17 cellular contexts compared by ENCODE assay signal in the genomic region with DNA sequence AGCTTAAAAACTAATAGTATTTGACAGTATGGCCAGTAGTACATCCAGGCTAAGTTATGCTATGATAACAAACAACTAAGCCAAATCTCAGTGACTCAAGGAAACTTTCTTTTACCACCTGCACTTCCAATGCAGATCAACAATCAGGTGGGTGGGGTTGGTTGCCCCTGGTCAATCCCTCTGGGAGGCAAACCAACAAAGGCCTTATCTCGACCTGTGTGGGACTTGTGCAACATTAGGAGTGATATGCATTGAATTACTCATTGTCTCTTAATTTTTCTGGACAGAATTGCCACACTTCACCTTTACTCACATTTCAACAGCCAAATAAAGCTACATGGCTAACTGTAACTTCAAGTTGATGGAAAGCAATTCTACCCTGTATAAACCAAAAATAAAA.
"Had no signal": no experiment of that assay in that cellular context is flagged by ENCODE, and none has a peak within 500 bp of the region (broad histone marks: within the 10 kb centered on the region; RNA-seq: fewer than 3 reads in every experiment).

No MANE protein-coding gene starts in this region.

- H3K36me3 Mint-ChIP-seq: brain; naive thymus-derived CD4-positive, alpha-beta T cell had no signal

- H3K9me3 ChIP-seq: right lobe of liver, suprapubic skin had no signal

- H3K9me3 Mint-ChIP-seq: activated CD4-positive, alpha-beta T cell treated with anti-CD3 and anti-CD28 coated beads, Interleukin-2, amount 10 ng/mL, durations not matched to agents 24 days and 14 days had no signal

- H3K27ac ChIP-seq: right lobe of liver, suprapubic skin had no signal

- H3K4me3 Mint-ChIP-seq: activated B cell treated with CpG ODN at 0.5 μM for 24 hours; activated CD4-positive, alpha-beta T cell treated with anti-CD3 and anti-CD28 coated beads, Interleukin-2, amount 10 ng/mL, durations not matched to agents 24 days and 14 days; brain; naive thymus-derived CD4-positive, alpha-beta T cell had no signal

- H3K4me1 Mint-ChIP-seq: activated B cell treated with CpG ODN at 0.5 μM for 24 hours; activated CD4-positive, alpha-beta T cell treated with anti-CD3 and anti-CD28 coated beads, Interleukin-2, amount 10 ng/mL, durations not matched to agents 24 days and 14 days; brain; naive thymus-derived CD4-positive, alpha-beta T cell had no signal

- H3K4me1 ChIP-seq: right lobe of liver, suprapubic skin had no signal

- H3K4me3 ChIP-seq: lung, right lobe of liver, suprapubic skin had no signal

- H3K27me3 ChIP-seq: right lobe of liver, suprapubic skin had no signal

- H3K36me3 ChIP-seq: right lobe of liver, suprapubic skin had no signal

- DNase-seq: activated B cell treated with CpG ODN at 0.5 μM for 24 hours; activated CD4-positive, alpha-beta T cell treated with anti-CD3 and anti-CD28 coated beads, Interleukin-2, amount 10 ng/mL, durations not matched to agents 24 days and 14 days; activated CD8-positive, alpha-beta memory T cell treated with anti-CD3 and anti-CD28 coated beads for 24 hours; activated naive CD4-positive, alpha-beta T cell treated with Interleukin-2 at 50 U/mL for 16 hours; hypothalamus; naive thymus-derived CD4-positive, alpha-beta T cell; nucleus accumbens; right lobe of liver; stimulated activated CD4-positive, alpha-beta T cell treated with anti-CD3 and anti-CD28 coated beads, Interleukin-4, amount 100 ng/mL, for 1 hour; stimulated activated CD8-positive, alpha-beta memory T cell treated with anti-CD3 and anti-CD28 coated beads, Interleukin-4, amount 100 ng/mL, for 48 hours; stimulated activated naive CD8-positive, alpha-beta T cell treated with anti-CD3 and anti-CD28 coated beads, Interleukin-15, Interleukin-2, amounts not matched to agents 100 U/mL and 50 U/mL, for 24 hours; T-helper 2 cell had no signal

- ATAC-seq: esophagus mucosa; naive thymus-derived CD4-positive, alpha-beta T cell; right lobe of liver; stimulated activated naive CD8-positive, alpha-beta T cell treated with anti-CD3 and anti-CD28 coated beads, Interleukin-15, Interleukin-2, amounts not matched to agents 100 U/mL and 50 U/mL, for 24 hours had no signal

- H3K27me3 Mint-ChIP-seq: activated B cell treated with CpG ODN at 0.5 μM for 24 hours; activated CD4-positive, alpha-beta T cell treated with anti-CD3 and anti-CD28 coated beads, Interleukin-2, amount 10 ng/mL, durations not matched to agents 24 days and 14 days; brain; naive thymus-derived CD4-positive, alpha-beta T cell; progenitor cell of endocrine pancreas had no signal

- H3K27ac Mint-ChIP-seq: activated B cell treated with CpG ODN at 0.5 μM for 24 hours; activated CD4-positive, alpha-beta T cell treated with anti-CD3 and anti-CD28 coated beads, Interleukin-2, amount 10 ng/mL, durations not matched to agents 24 days and 14 days; brain; naive thymus-derived CD4-positive, alpha-beta T cell; progenitor cell of endocrine pancreas had no signal
